ENCODE assay signal across 32 cellular contexts in genomic region chr2:128752691-128753263, GRCh38.
DNase-seq lines count a peak whose midpoint lies in the region; ATAC-seq, FAIRE-seq and TF ChIP-seq lines count a peak whose summit lies in the region.
"Had no signal": no experiment of that assay in that cellular context is flagged by ENCODE, and none has a peak within 500 bp of the region (broad histone marks: within the 10 kb centered on the region; RNA-seq: fewer than 3 reads in every experiment).

No MANE protein-coding gene starts in this region.

- no peak overlapping the region for H2BK120ac ChIP-seq in H1 (replicated peaks; ENCODE audit: low read depth, low read length)

- CTCF ChIA-PET in H1 (lab: Charles Lee; ENCODE audit: partially characterized antibody) = no interaction called here

- H4K91ac ChIP-seq in H1 (replicated peaks; ENCODE audit: insufficient read length, low read length) = no peak overlapping the region

- H3K4me3 ChIP-seq in cardiac muscle cell (no peak overlapping the region), H1 (ENCODE audit: extremely low read depth in 1 of 4, insufficient read depth in 2 of 4, low read depth in 3 of 4, low read length in 4 of 4) (no peak overlapping the region), pancreas (no peak overlapping the region)
- H3K4me3 ChIP-seq: breast epithelium, esophagus squamous epithelium, sigmoid colon, thoracic aorta had no signal

- H3K9ac ChIP-seq in H1 (replicated peaks in 1 of 4; ENCODE audit: extremely low read depth in 1 of 4, low read depth in 3 of 4, low read length in 3 of 4) = no peak overlapping the region

- no peak overlapping the region for H3K14ac ChIP-seq in H1 (ENCODE audit: insufficient read length)

- H3K23ac ChIP-seq in H1 (ENCODE audit: insufficient read length) = no peak overlapping the region

- no peak overlapping the region; the same call in 1 of the 2 replicates for H3K18ac ChIP-seq in H1 (ENCODE audit: extremely low read depth, low read length)

- DNase-seq in cardiac muscle cell (ENCODE audit: low read depth in 1 of 2, low spot score in 1 of 2) (no peak), left cardiac atrium (no peak), MV-4-11 (lab: John Stamatoyannopoulos, UW) (peak; percentile 43), H1 (ENCODE audit: low read depth in 1 of 2, low spot score in 2 of 2) (no peak), pancreas (no peak), T1000 (lab: John Stamatoyannopoulos, UW) (no peak), COLO829 (ENCODE audit: low spot score) (no peak), NCI-H510A (lab: John Stamatoyannopoulos, UW) (no peak)
- DNase-seq: activated CD4-positive, alpha-beta memory T cell treated with anti-CD3 and anti-CD28 coated beads for 36 hours; activated CD8-positive, alpha-beta memory T cell treated with anti-CD3 and anti-CD28 coated beads, Interleukin-2, amount 50 U/mL, for 4 hours; activated naive CD4-positive, alpha-beta T cell treated with anti-CD3 and anti-CD28 coated beads, Interleukin-2, amount 10 ng/mL, durations not matched to agents 7 days and 5 days; CD8-positive, alpha-beta memory T cell; cortex of kidney; DMS153; esophagus squamous epithelium; hippocampal formation; natural killer cell; NCI-H1092 treated with DMSO at 0.1 percent for 48 hours; NCI-H187 treated with DMSO at 0.1 percent for 48 hours; NCI-H2171 treated with DMSO at 0.1 percent for 48 hours; NCI-H526 treated with DMSO at 0.1 percent for 48 hours; SIG-M5; sigmoid colon; stimulated activated naive CD4-positive, alpha-beta T cell treated with Interleukin-2 at 50 U/mL for 16 hours had no signal

- ATAC-seq in left cardiac atrium (no peak), pancreas (peak in 2 of 4 donors; percentile 4 to 15)
- ATAC-seq: activated CD4-positive, CD25-positive, alpha-beta regulatory T cell treated with anti-CD3 and anti-CD28 coated beads, Interleukin-2, amount 50 U/mL, for 24 hours; natural killer cell; Panc1 had no signal

- no peaks in the 10 kb centered on the region for H3K23me2 ChIP-seq in H1 (ENCODE audit: low read depth, low read length)

- H3K79me2 ChIP-seq in H1 (ENCODE audit: control insufficient read depth in 1 of 2, insufficient read depth in 2 of 2, low read length in 2 of 2) = no peaks in the 10 kb centered on the region

- no peak overlapping the region for H2AFZ ChIP-seq in H1 (ENCODE audit: low read length)

- H3K27ac ChIP-seq in cardiac muscle cell (peak overlapping the region; percentile 2), H1 (ENCODE audit: low read depth, low read length) (no peak overlapping the region), pancreas (peak overlapping the region in 3 of 4 donors; percentile 22 to 72 (median 62))
- H3K27ac ChIP-seq: 22Rv1, breast epithelium, esophagus squamous epithelium, sigmoid colon, thoracic aorta had no signal

- no peak overlapping the region for H3K4me2 ChIP-seq in H1 (ENCODE audit: insufficient read depth in 1 of 2, low read depth in 2 of 2, low read length in 2 of 2)

- H2AK5ac ChIP-seq in H1 (ENCODE audit: low read depth, low read length) = no peak overlapping the region

- WGBS in H1 (ENCODE audit: extremely low coverage in 1 of 2, insufficient coverage in 1 of 2, insufficient read length in 1 of 2, insufficient replicate concordance in 2 of 2, low coverage in 1 of 2, low lambda C conversion rate in 2 of 2, missing lambda C conversion rate in 1 of 2), 2 experiments = 88% methylated on average over 12 of the region's 12 CpGs; no CpG with 5 or more reads in 1 of the 2 experiments
- 79% methylated on average over 12 of the region's 12 CpGs for WGBS in pancreas, 2 donors

- H3K4ac ChIP-seq in H1 (replicated peaks; ENCODE audit: insufficient read length, low read depth, low read length) = no peak overlapping the region

- no peaks in the 10 kb centered on the region for H4K20me1 ChIP-seq in H1 (replicated peaks in 1 of 2; ENCODE audit: control insufficient read depth in 1 of 2, insufficient read depth in 2 of 2, low read length in 2 of 2)

- no peak for TF ChIP-seq RAD21 in H1 (IDR thresholded peaks at IDR 0.05 in 1 of 2, conservative IDR thresholded peaks at IDR 0.05 in 1 of 2; ENCODE audit: low read depth in 2 of 2, low read length in 2 of 2)

- H3K27me3 ChIP-seq in cardiac muscle cell = no peaks in the 10 kb centered on the region
- H3K27me3 ChIP-seq in H1 (replicated peaks in 1 of 4; ENCODE audit: control insufficient read depth in 3 of 4, extremely low read depth in 1 of 4, insufficient read depth in 3 of 4, low read length in 3 of 4) = no peaks in the 10 kb centered on the region
- H3K27me3 ChIP-seq in pancreas = no peaks in the 10 kb centered on the region
- H3K27me3 ChIP-seq: breast epithelium, esophagus squamous epithelium had no signal

- H2BK5ac ChIP-seq in H1 (ENCODE audit: low read depth, low read length) = no peak overlapping the region

- no peak for TF ChIP-seq POLR2A in H1 (IDR thresholded peaks at IDR 0.05; ENCODE audit: control extremely low read depth in 1 of 2, low read depth in 2 of 2, low read length in 2 of 2)

- no peak overlapping the region for H2BK15ac ChIP-seq in H1 (ENCODE audit: low read length)

- H3K4me1 ChIP-seq in cardiac muscle cell (ENCODE audit: low read depth) (peaks cover 41% of the 10 kb centered on the region), H1 (replicated peaks in 1 of 4; ENCODE audit: control insufficient read depth in 3 of 4, insufficient read depth in 4 of 4, low read length in 3 of 4) (peaks cover 0 to 2% (median 0%) of the 10 kb centered on the region in 4 experiments; a peak in 1 of 7 replicates), pancreas (peaks cover 7 to 35% (median 25%) of the 10 kb centered on the region in 3 donors)
- H3K4me1 ChIP-seq: breast epithelium, esophagus squamous epithelium, sigmoid colon had no signal

- no peaks in the 10 kb centered on the region for H3K79me1 ChIP-seq in H1 (ENCODE audit: low read depth, low read length)

- intact Hi-C loops in left cardiac atrium (cut with DNase I) (no loop called here), pancreas (cut with DNase I) (no loop called here)

- POLR2A ChIA-PET in H1 (lab: Charles Lee; ENCODE audit: partially characterized antibody) = no interaction called here

- H3K56ac ChIP-seq in H1 (replicated peaks; ENCODE audit: insufficient read length, low read depth, low read length) = no peak overlapping the region

- no peak overlapping the region for H4K5ac ChIP-seq in H1 (ENCODE audit: insufficient read length, low read depth, low read length)

- no peak for TF ChIP-seq EP300 in H1 (IDR thresholded peaks at IDR 0.05; ENCODE audit: borderline replicate concordance in 1 of 2, low read depth in 2 of 2, low read length in 2 of 2)

- TF ChIP-seq CTCF in cardiac muscle cell (IDR thresholded peaks at IDR 0.05; ENCODE audit: low read depth, low read length) (no peak), H1 (IDR thresholded peaks at IDR 0.05; ENCODE audit: control extremely low read depth in 1 of 3, insufficient read depth in 1 of 3, low read depth in 1 of 3, low read length in 3 of 3) (no peak), pancreas (IDR thresholded peaks at IDR 0.05) (no peak)

- H3K9me3 ChIP-seq in cardiac muscle cell (ENCODE audit: low read depth) (no peaks in the 10 kb centered on the region), H1 (ENCODE audit: insufficient read depth in 2 of 2, low read depth in 1 of 2, low read length in 1 of 2) (no peaks in the 10 kb centered on the region; a peak in 1 of 4 replicates), pancreas (no peaks in the 10 kb centered on the region)
- H3K9me3 ChIP-seq: breast epithelium, esophagus squamous epithelium, sigmoid colon, thoracic aorta had no signal

- 0 out of 2 replicates have a peak overlapping the region, but pooled peaks have one; percentile 26 for H2BK20ac ChIP-seq in H1 (ENCODE audit: low read length)

- H3K36me3 ChIP-seq in cardiac muscle cell (no peaks in the 10 kb centered on the region), H1 (ENCODE audit: control insufficient read depth in 2 of 4, insufficient read depth in 4 of 4, low read length in 3 of 4) (no peaks in the 10 kb centered on the region), pancreas (no peaks in the 10 kb centered on the region)
- H3K36me3 ChIP-seq: breast epithelium, esophagus squamous epithelium, sigmoid colon, thoracic aorta had no signal

- no peak overlapping the region for H4K8ac ChIP-seq in H1 (ENCODE audit: extremely low read depth, insufficient read depth, low read length)

- H2BK12ac ChIP-seq in H1 (ENCODE audit: low read depth, low read length) = no peak overlapping the region

- FAIRE-seq in H1 (lab: Jason Lieb, UNC) (no peak), pancreas (lab: Jason Lieb, UNC) (no peak)
- FAIRE-seq: frontal cortex, GM19239, H54 had no signal

TF ChIP-seq in H1, 55 proteins besides CTCF, POLR2A, EP300 and RAD21 (continues in another document):
- no peak for TF ChIP-seq SAP30 (IDR thresholded peaks at IDR 0.05; ENCODE audit: insufficient read depth, insufficient replicate concordance, low read length)
- TF ChIP-seq TCF12 (IDR thresholded peaks at IDR 0.05; ENCODE audit: low read depth, low read length) = no peak
- TF ChIP-seq CHD1 (IDR thresholded peaks at IDR 0.05; ENCODE audit: low read depth, low read length) = no peak
- TF ChIP-seq, protein P1, sequence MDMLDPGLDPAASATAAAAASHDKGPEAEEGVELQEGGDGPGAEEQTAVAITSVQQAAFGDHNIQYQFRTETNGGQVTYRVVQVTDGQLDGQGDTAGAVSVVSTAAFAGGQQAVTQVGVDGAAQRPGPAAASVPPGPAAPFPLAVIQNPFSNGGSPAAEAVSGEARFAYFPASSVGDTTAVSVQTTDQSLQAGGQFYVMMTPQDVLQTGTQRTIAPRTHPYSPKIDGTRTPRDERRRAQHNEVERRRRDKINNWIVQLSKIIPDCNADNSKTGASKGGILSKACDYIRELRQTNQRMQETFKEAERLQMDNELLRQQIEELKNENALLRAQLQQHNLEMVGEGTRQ (IDR thresholded peaks at IDR 0.05; ENCODE audit: low read length) = no peak
- TF ChIP-seq BACH1 (IDR thresholded peaks at IDR 0.05; ENCODE audit: low read length) = no peak
- no peak for TF ChIP-seq NRF1 (IDR thresholded peaks at IDR 0.05; ENCODE audit: low read depth, low read length)
- no peak for TF ChIP-seq GABPA (IDR thresholded peaks at IDR 0.05; ENCODE audit: borderline replicate concordance, insufficient read depth, low read length)
- TF ChIP-seq TAF1 (IDR thresholded peaks at IDR 0.05; ENCODE audit: low read depth, low read length) = no peak
- no peak for TF ChIP-seq RXRA (IDR thresholded peaks at IDR 0.05; ENCODE audit: insufficient read depth, low read depth, low read length)
- no peak for TF ChIP-seq SIRT6 (IDR thresholded peaks at IDR 0.05; ENCODE audit: low read length)
- TF ChIP-seq BCL11A (IDR thresholded peaks at IDR 0.05; ENCODE audit: low read depth in 2 of 2, low read length in 2 of 2) = no peak
- TF ChIP-seq SP1 (IDR thresholded peaks at IDR 0.05; ENCODE audit: low read depth, low read length) = no peak
- TF ChIP-seq CEBPB (IDR thresholded peaks at IDR 0.05; ENCODE audit: low read depth, low read length) = no peak
- no peak for TF ChIP-seq POU5F1 (IDR thresholded peaks at IDR 0.05; ENCODE audit: low read depth, low read length)
- TF ChIP-seq ASH2L (IDR thresholded peaks at IDR 0.05; ENCODE audit: low read length) = no peak
